In genomic region chr19:34932494-34932893, GRCh38 we compare ENCODE assay signal across 29 cellular contexts.
"Had no signal": no experiment of that assay in that cellular context is flagged by ENCODE, and none has a peak within 500 bp of the region (broad histone marks: within the 10 kb centered on the region; RNA-seq: fewer than 3 reads in every experiment).

No MANE protein-coding gene starts in this region.

- H3K27ac ChIP-seq: colonic mucosa, coronary artery, dorsolateral prefrontal cortex, epithelial cell of prostate, esophagus muscularis mucosa, esophagus squamous epithelium, foreskin keratinocyte, gastrocnemius medialis, gastroesophageal sphincter, heart left ventricle, heart right ventricle had no signal

- H3K4me1 ChIP-seq: foreskin keratinocyte had no signal

- H3K27me3 Mint-ChIP-seq: effector memory CD8-positive, alpha-beta T cell had no signal

- H3K9me3 ChIP-seq: colonic mucosa, esophagus muscularis mucosa, esophagus squamous epithelium, gastrocnemius medialis, gastroesophageal sphincter, heart left ventricle, heart right ventricle had no signal

- FAIRE-seq: colon, endometrium, endothelial cell of umbilical vein, frontal cortex had no signal

- H3K4me3 ChIP-seq: colonic mucosa, coronary artery, dorsolateral prefrontal cortex, esophagus muscularis mucosa, esophagus squamous epithelium, gastrocnemius medialis, gastroesophageal sphincter, heart left ventricle, heart right ventricle had no signal

- DNase-seq: colonic mucosa; cortex of kidney; dermis blood vessel endothelial cell; dorsolateral prefrontal cortex; effector CD4-positive, alpha-beta T cell; effector CD8-positive, alpha-beta T cell; effector memory CD4-positive, alpha-beta T cell; effector memory CD8-positive, alpha-beta T cell; endodermal cell; erythroblast; esophagus squamous epithelium; foreskin fibroblast; foreskin keratinocyte; foreskin melanocyte; gastrocnemius medialis; glutamatergic neuron; head of caudate nucleus; heart left ventricle; heart right ventricle had no signal

- H3K9me3 Mint-ChIP-seq: effector memory CD8-positive, alpha-beta T cell had no signal

- H3K27me3 ChIP-seq: colonic mucosa, dorsolateral prefrontal cortex, esophagus muscularis mucosa, esophagus squamous epithelium, foreskin keratinocyte, gastrocnemius medialis, gastroesophageal sphincter, heart left ventricle had no signal

- H3K27ac Mint-ChIP-seq: dendritic cell treated with granulocyte-macrophage colony-stimulating factor and Interleukin-4, amounts not matched to agents 40 ng/mL and 50 ng/mL, for 4 days; effector memory CD8-positive, alpha-beta T cell; endodermal cell had no signal

- H3K4me3 Mint-ChIP-seq: dendritic cell treated with granulocyte-macrophage colony-stimulating factor and Interleukin-4, amounts not matched to agents 40 ng/mL and 50 ng/mL, for 4 days; effector memory CD8-positive, alpha-beta T cell; endodermal cell had no signal

- H3K36me3 ChIP-seq: colonic mucosa had no signal

- ATAC-seq: effector memory CD8-positive, alpha-beta T cell; esophagus mucosa; foreskin keratinocyte; gastrocnemius medialis; gastroesophageal sphincter; heart left ventricle; heart right ventricle had no signal
